Comparison of ENCODE assay signal across 8 cellular contexts in the genomic region with DNA sequence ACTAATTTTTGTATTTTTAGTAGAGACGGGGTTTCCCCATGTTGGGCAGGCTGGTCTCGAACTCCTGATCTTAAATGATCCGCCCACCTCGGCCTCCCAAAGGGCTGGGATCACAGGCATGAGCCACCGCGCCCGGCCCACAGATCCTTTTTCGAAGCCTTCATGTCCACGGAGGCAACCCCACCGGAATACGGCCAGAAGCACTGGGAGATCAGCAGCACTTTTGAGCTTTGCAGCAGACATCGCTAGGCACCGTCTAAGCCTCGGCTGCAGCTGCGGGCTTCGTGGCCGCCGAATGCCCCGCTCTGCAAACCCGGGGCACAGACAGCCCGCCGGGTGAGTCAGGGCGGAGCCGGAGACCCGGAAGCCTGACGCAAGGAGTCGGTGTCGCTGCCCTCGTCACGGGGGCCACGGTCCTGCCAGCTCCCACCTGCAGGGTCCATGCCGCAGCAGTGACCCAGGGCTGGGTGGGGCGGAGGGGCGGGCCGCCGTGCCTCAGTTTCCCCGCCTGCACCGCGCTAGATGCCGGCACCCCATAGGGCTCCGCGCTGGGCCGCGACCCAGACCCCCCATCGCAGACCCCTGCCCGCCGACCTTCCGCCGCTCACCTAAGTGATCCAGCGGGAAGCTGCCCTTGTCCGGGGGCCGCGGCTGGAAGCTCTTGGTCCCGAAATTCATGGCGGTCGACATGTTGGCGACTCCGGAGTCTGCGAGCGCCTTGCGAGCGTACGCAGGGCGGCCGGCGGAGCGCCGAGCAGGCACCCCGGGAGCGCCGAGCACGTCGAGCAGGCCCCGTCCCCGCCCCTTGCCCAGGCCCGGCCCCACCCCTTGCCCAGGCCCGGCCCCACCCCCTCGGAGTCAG. TPM values are rescaled to one million over a fixed set of nuclear protein-coding genes. Genes with fewer than 3 reads are reported as not detected.
DNase-seq lines count a peak whose midpoint lies in the region; ATAC-seq, FAIRE-seq and TF ChIP-seq lines count a peak whose summit lies in the region.

Gene COX19 (minus strand): TSS at position 730 of the 862 bp plus-strand sequence. CDS start 40 bp downstream, at position 690.

- peaks cover 23% of the 10 kb centered on the region for H3K4me1 Mint-ChIP-seq in T-helper 17 cell

- peak within 1 kb of the TSS; percentile 93 for H3K4me3 Mint-ChIP-seq in T-helper 17 cell

- peaks cover 3% of the 10 kb centered on the region for H3K36me3 Mint-ChIP-seq in T-helper 17 cell (ENCODE audit: low read depth)

- TF ChIP-seq CTCF in right atrium auricular region (IDR thresholded peaks at IDR 0.05) (no peak), psoas muscle (IDR thresholded peaks at IDR 0.05) (no peak)

- intact Hi-C loops in psoas muscle (cut with DNase I) = no loop called here

- H3K27me3 ChIP-seq in right atrium auricular region (no peaks in the 10 kb centered on the region), psoas muscle (ENCODE audit: insufficient read depth in 3 of 3, low read length in 2 of 3) (no peaks in the 10 kb centered on the region)

- peak; percentile 65 for TF ChIP-seq POLR2A in GM12891 (IDR thresholded peaks at IDR 0.05; ENCODE audit: low read depth, low read length)

- peak; percentile 81 for FAIRE-seq in GM12891 (lab: Jason Lieb, UNC)

- peak within 1 kb of the TSS; percentile 87 for H3K27ac Mint-ChIP-seq in T-helper 17 cell

- peak; percentile 72 for ATAC-seq in HG02763 (IDR thresholded peaks at IDR 0.05; ENCODE audit: unreplicated experiment)
- ATAC-seq in T-helper 17 cell = peak; percentile 89
- peak; percentile 97 to 98 (median 98) for ATAC-seq in psoas muscle

- H3K36me3 ChIP-seq in right atrium auricular region (peaks cover 18% of the 10 kb centered on the region), psoas muscle (ENCODE audit: insufficient read depth in 1 of 2, low read depth in 1 of 2) (peaks cover 0 to 31% of the 10 kb centered on the region in 2 donors)

- H3K27ac ChIP-seq in right atrium auricular region (peak within 1 kb of the TSS; percentile 89 to 98), psoas muscle (peak within 1 kb of the TSS; percentile 99)

- H3K27me3 Mint-ChIP-seq in T-helper 17 cell = no peaks in the 10 kb centered on the region

- H3K9me3 ChIP-seq in T-helper 17 cell (ENCODE audit: control insufficient read depth, low read length, poor library complexity, severe bottlenecking) (no peaks in the 10 kb centered on the region), right atrium auricular region (no peaks in the 10 kb centered on the region), psoas muscle (no peaks in the 10 kb centered on the region)

- peaks cover 0 to 30% of the 10 kb centered on the region in 2 donors for H3K4me1 ChIP-seq in right atrium auricular region
- H3K4me1 ChIP-seq in psoas muscle = peaks cover 24% of the 10 kb centered on the region

- WGBS in psoas muscle, 3 donors = 0% methylated on average over 54 to 78 of the region's 78 CpGs

- peak; percentile 93 for DNase-seq in GM12891 (ENCODE audit: insufficient read length, low spot score)
- peak; percentile 20 for DNase-seq in NCI-H1417 treated with DMSO at 0.1 percent for 48 hours (lab: John Stamatoyannopoulos, UW)
- peak; percentile 86 to 89 (median 88) for DNase-seq in T-helper 17 cell
- peak; percentile 83 for DNase-seq in amniotic stem cell (lab: John Stamatoyannopoulos, UW)
- peak; percentile 82 for DNase-seq in right atrium auricular region (ENCODE audit: low spot score)
- DNase-seq in psoas muscle = peak; percentile 92 to 95
- peak; percentile 90 for DNase-seq in ureter (ENCODE audit: low spot score)

- H3K4me3 ChIP-seq in right atrium auricular region (peak within 1 kb of the TSS; percentile 98 to 100), psoas muscle (peak within 1 kb of the TSS; percentile 100)

TF ChIP-seq in GM12891, 5 proteins besides CTCF, POLR2A, EP300 and RAD21:
- TF ChIP-seq TAF1 (IDR thresholded peaks at IDR 0.05; ENCODE audit: low read depth, low read length) (peak; percentile 59; the same call in 1 of the 2 replicates), POU2F2 (IDR thresholded peaks at IDR 0.05; ENCODE audit: low read depth, low read length) (no peak), PAX5 (IDR thresholded peaks at IDR 0.05; ENCODE audit: insufficient read depth, low read length, severe bottlenecking) (peak; percentile 49), POLR2AphosphoS5 (IDR thresholded peaks at IDR 0.05; ENCODE audit: low read depth, low read length) (peak; percentile 89)

RNA-seq across cellular contexts. Expression of gene COX19, which starts in this region (rescaled TPM):
- 6.2 TPM for polyA plus RNA-seq in GM12891 (2012; ENCODE audit: low read depth, missing spikeins)
- total RNA-seq in T-helper 17 cell = 10 to 100 TPM; 40.1 to 43.2 TPM
- total RNA-seq in right atrium auricular region = 1 to 10 TPM; 2.8 to 5.5 TPM
- total RNA-seq in psoas muscle = 1 to 10 TPM; 4.5 to 7.9 (median 6.9) TPM
- polyA plus RNA-seq in psoas muscle = 10 to 100 TPM in 2 of 3 donors, 1 to 10 TPM in 1; 5.6 to 12.2 (median 11.3) TPM
- 14.6 TPM for total RNA-seq in ureter

Comparison
In these comparisons a context has a peak if more than half of its experiments do, and no peak if none do; other contexts are left out.
1. Peak in every context shown above with its lines: DNase-seq, ATAC-seq, H3K4me3 ChIP-seq and H3K27ac ChIP-seq.
2. DNase-seq: peak in every context shown above with its lines; median percentile 94 in psoas muscle; 93 in GM12891; 90 in ureter; 88 in T-helper 17 cell; 83 in amniotic stem cell; 82 in right atrium auricular region; 20 in NCI-H1417 treated with DMSO at 0.1 percent for 48 hours.